Comparison of ENCODE assay signal across 8 cellular contexts in the genomic region with DNA sequence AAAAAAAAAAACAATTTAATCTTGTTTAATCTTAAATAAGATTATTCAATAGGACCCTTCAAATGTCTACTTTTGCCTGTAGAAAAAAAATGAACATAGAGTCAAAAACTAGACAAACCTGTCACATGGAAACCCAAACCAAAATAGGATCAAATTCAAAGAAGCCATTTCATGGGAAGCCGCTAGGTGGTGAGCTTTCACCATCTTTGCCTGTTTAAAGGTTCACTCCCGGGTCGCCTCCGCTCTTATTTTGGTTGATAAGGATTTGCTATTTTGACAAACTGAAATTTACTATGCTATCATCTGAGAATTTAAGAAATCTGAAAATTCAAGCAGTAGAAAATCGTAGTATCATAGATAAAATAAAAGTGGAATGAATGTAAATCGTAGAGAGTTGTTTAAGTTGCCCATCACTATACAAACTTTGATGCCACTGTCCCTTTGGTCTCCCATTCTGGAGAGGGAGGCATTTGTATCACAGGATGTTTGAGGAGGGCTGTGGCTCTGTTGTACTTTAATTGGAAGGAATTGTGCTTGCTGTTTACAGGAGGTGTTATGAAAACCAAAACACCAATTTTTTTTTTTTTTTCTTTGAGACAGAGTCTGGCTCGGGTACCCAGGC. TPM values are rescaled to one million over a fixed set of nuclear protein-coding genes. Genes with fewer than 3 reads are reported as not detected.
DNase-seq lines count a peak whose midpoint lies in the region; ATAC-seq, FAIRE-seq and TF ChIP-seq lines count a peak whose summit lies in the region.

No MANE protein-coding gene starts in this region.

- no peaks in the 10 kb centered on the region for H3K9me3 ChIP-seq in prostate gland

- H3K27me3 Mint-ChIP-seq in stimulated activated naive CD8-positive, alpha-beta T cell treated with anti-CD3 and anti-CD28 coated beads, Interleukin-15, amount 100 ng/mL, for 72 hours, result peaks cover 18% of the 10 kb centered on the region
- no peaks in the 10 kb centered on the region for H3K27me3 Mint-ChIP-seq in activated T-helper 2 cell treated with anti-CD3 and anti-CD28 coated beads, Interferon-gamma antibody, Interleukin-2, Interleukin-4, amounts not matched to agents 10 μg/mL and 5 μg/mL and 100 μg/mL, durations not matched to agents 14 hours and 24 hours and 36 hours (ENCODE audit: low read depth)

- H3K27ac ChIP-seq in prostate gland, result no peak overlapping the region

- peak; percentile 32 for DNase-seq in stimulated activated naive CD8-positive, alpha-beta T cell treated with anti-CD3 and anti-CD28 coated beads, Interleukin-15, Interleukin-2, amounts not matched to agents 100 U/mL and 50 U/mL, for 24 hours
- DNase-seq in stimulated activated naive CD8-positive, alpha-beta T cell treated with anti-CD3 and anti-CD28 coated beads, Interleukin-15, amount 100 ng/mL, for 72 hours, result no peak
- DNase-seq in NCI-H2081 (lab: John Stamatoyannopoulos, UW) (peak; percentile 79), UCSD-AML1 (lab: John Stamatoyannopoulos, UW; ENCODE audit: unreplicated experiment) (peak; percentile 11), frontal cortex (ENCODE audit: low spot score in 2 of 2) (peak; percentile 18 to 61), prostate gland (ENCODE audit: low spot score) (peak; percentile 58)
- DNase-seq in activated T-helper 2 cell treated with anti-CD3 and anti-CD28 coated beads, Interferon-gamma antibody, Interleukin-2, Interleukin-4, amounts not matched to agents 10 μg/mL and 5 μg/mL and 100 μg/mL, durations not matched to agents 14 hours and 24 hours and 36 hours (ENCODE audit: low spot score), result no peak

- TF ChIP-seq CTCF in prostate gland (IDR thresholded peaks at IDR 0.05), result peak; percentile 70 to 90 (median 83)

- H3K9me3 Mint-ChIP-seq in stimulated activated naive CD8-positive, alpha-beta T cell treated with anti-CD3 and anti-CD28 coated beads, Interleukin-15, amount 100 ng/mL, for 72 hours, result no peaks in the 10 kb centered on the region
- H3K9me3 Mint-ChIP-seq in activated T-helper 2 cell treated with anti-CD3 and anti-CD28 coated beads, Interferon-gamma antibody, Interleukin-2, Interleukin-4, amounts not matched to agents 10 μg/mL and 5 μg/mL and 100 μg/mL, durations not matched to agents 14 hours and 24 hours and 36 hours, result no peaks in the 10 kb centered on the region

- no peak for TF ChIP-seq POLR2A in prostate gland (IDR thresholded peaks at IDR 0.05)

- 15% methylated on average over 7 of the region's 7 CpGs for WGBS in prostate gland

- no peaks in the 10 kb centered on the region for H3K4me1 Mint-ChIP-seq in stimulated activated naive CD8-positive, alpha-beta T cell treated with anti-CD3 and anti-CD28 coated beads, Interleukin-15, amount 100 ng/mL, for 72 hours
- no peaks in the 10 kb centered on the region for H3K4me1 Mint-ChIP-seq in activated T-helper 2 cell treated with anti-CD3 and anti-CD28 coated beads, Interferon-gamma antibody, Interleukin-2, Interleukin-4, amounts not matched to agents 10 μg/mL and 5 μg/mL and 100 μg/mL, durations not matched to agents 14 hours and 24 hours and 36 hours (ENCODE audit: low read depth)

- H3K36me3 Mint-ChIP-seq in activated T-helper 2 cell treated with anti-CD3 and anti-CD28 coated beads, Interferon-gamma antibody, Interleukin-2, Interleukin-4, amounts not matched to agents 10 μg/mL and 5 μg/mL and 100 μg/mL, durations not matched to agents 14 hours and 24 hours and 36 hours (ENCODE audit: low read depth), result no peaks in the 10 kb centered on the region

- no peaks in the 10 kb centered on the region for H3K4me1 ChIP-seq in prostate gland (replicated peaks)

- no peak overlapping the region for H3K27ac Mint-ChIP-seq in stimulated activated naive CD8-positive, alpha-beta T cell treated with anti-CD3 and anti-CD28 coated beads, Interleukin-15, amount 100 ng/mL, for 72 hours
- no peak overlapping the region for H3K27ac Mint-ChIP-seq in activated T-helper 2 cell treated with anti-CD3 and anti-CD28 coated beads, Interferon-gamma antibody, Interleukin-2, Interleukin-4, amounts not matched to agents 10 μg/mL and 5 μg/mL and 100 μg/mL, durations not matched to agents 14 hours and 24 hours and 36 hours

- ATAC-seq in stimulated activated naive CD8-positive, alpha-beta T cell treated with anti-CD3 and anti-CD28 coated beads, Interleukin-15, Interleukin-2, amounts not matched to agents 100 U/mL and 50 U/mL, for 24 hours, result no peak
- ATAC-seq in stimulated activated naive CD8-positive, alpha-beta T cell treated with anti-CD3 and anti-CD28 coated beads, Interleukin-15, amount 100 ng/mL, for 72 hours, result no peak
- peak; percentile 51 for ATAC-seq in HG02678 (IDR thresholded peaks at IDR 0.05; ENCODE audit: unreplicated experiment)

- no peaks in the 10 kb centered on the region for H3K27me3 ChIP-seq in prostate gland (replicated peaks; ENCODE audit: insufficient read depth)

- no peak overlapping the region for H3K4me3 ChIP-seq in prostate gland

- FAIRE-seq in frontal cortex (lab: Jason Lieb, UNC), result peak; percentile 82

- no peak overlapping the region for H3K4me3 Mint-ChIP-seq in stimulated activated naive CD8-positive, alpha-beta T cell treated with anti-CD3 and anti-CD28 coated beads, Interleukin-15, amount 100 ng/mL, for 72 hours
- no peak overlapping the region for H3K4me3 Mint-ChIP-seq in activated T-helper 2 cell treated with anti-CD3 and anti-CD28 coated beads, Interferon-gamma antibody, Interleukin-2, Interleukin-4, amounts not matched to agents 10 μg/mL and 5 μg/mL and 100 μg/mL, durations not matched to agents 14 hours and 24 hours and 36 hours (ENCODE audit: low read depth)

- intact Hi-C loops in prostate gland (cut with DNase I), result loop anchor here (5.0 to 10.0 kb wide), 2 partner anchors 279 to 677 kb away; partner anchors contain the start of gene OTULIN
- intact Hi-C loops in activated T-helper 2 cell treated with anti-CD3 and anti-CD28 coated beads, Interferon-gamma antibody, Interleukin-2, Interleukin-4, amounts not matched to agents 10 μg/mL and 5 μg/mL and 100 μg/mL, durations not matched to agents 14 hours and 24 hours and 36 hours (cut with micrococcal nuclease), result loop anchor here (5.0 kb wide), 2 partner anchors 284 to 659 kb away; no protein-coding TSS in a partner anchor

- H3K36me3 ChIP-seq in prostate gland, result no peaks in the 10 kb centered on the region

RNA-seq across cellular contexts. Expression of gene DNAH5, which starts 43.5 kb away (rescaled TPM):
- total RNA-seq in frontal cortex, result 3.7 TPM
- total RNA-seq in prostate gland, result 1 to 10 TPM; 3.7 to 6.8 TPM
- not detected in 2 replicates for total RNA-seq in activated T-helper 2 cell treated with anti-CD3 and anti-CD28 coated beads, Interferon-gamma antibody, Interleukin-2, Interleukin-4, amounts not matched to agents 10 μg/mL and 5 μg/mL and 100 μg/mL, durations not matched to agents 14 hours and 24 hours and 36 hours

Comparison
In these comparisons a context has a peak if more than half of its experiments do, and no peak if none do; other contexts are left out.
1. DNase-seq: peak in stimulated activated naive CD8-positive, alpha-beta T cell treated with anti-CD3 and anti-CD28 coated beads, Interleukin-15, Interleukin-2, amounts not matched to agents 100 U/mL and 50 U/mL, for 24 hours (single experiment), NCI-H2081 (2 of 2), UCSD-AML1 (single experiment), frontal cortex (2 of 2) and prostate gland (single experiment); none in stimulated activated naive CD8-positive, alpha-beta T cell treated with anti-CD3 and anti-CD28 coated beads, Interleukin-15, amount 100 ng/mL, for 72 hours (0 of 2) and activated T-helper 2 cell treated with anti-CD3 and anti-CD28 coated beads, Interferon-gamma antibody, Interleukin-2, Interleukin-4, amounts not matched to agents 10 μg/mL and 5 μg/mL and 100 μg/mL, durations not matched to agents 14 hours and 24 hours and 36 hours (single experiment).